Comparison of ENCODE assay signal across 9 cellular contexts in the genomic region with DNA sequence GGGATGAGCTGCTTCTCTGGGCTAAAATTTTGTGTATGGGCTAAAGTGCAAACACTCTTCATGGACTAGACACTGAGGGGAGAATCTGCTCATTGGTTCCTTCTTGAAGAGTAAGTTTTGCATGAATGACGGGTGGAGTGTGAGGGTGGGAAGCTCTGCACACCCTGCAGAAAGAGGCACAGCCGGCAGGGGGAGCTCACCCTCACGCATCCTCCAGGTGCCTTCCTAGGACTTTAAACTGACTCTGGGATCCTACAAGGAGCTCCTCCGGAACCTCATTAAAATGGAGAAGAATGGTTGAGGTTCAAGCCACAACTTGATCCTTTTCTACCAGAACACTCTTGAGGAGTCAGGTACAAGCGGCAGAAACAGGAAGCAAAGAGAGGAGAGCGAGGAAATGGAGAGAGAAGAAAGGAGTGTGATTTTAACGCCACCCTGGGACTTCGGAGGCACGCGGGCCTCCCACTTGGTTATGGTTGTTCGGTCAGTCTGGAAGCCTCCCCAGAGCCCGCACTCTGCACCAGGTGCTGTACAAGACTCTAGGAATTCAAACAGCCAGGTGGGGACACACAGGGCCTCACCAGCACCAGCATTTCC.
DNase-seq lines count a peak whose midpoint lies in the region; ATAC-seq and TF ChIP-seq lines count a peak whose summit lies in the region.
"Had no signal": no experiment of that assay in that cellular context is flagged by ENCODE, and none has a peak within 500 bp of the region (broad histone marks: within the 10 kb centered on the region; RNA-seq: fewer than 3 reads in every experiment).

No MANE protein-coding gene starts in this region.

- H3K79me1 ChIP-seq in IMR-90 (ENCODE audit: low read depth in 1 of 2, low read length in 2 of 2) = no peaks in the 10 kb centered on the region

- H4K20me1 ChIP-seq in IMR-90 (ENCODE audit: insufficient read depth, low read length) = no peaks in the 10 kb centered on the region

- no peak overlapping the region for H3K14ac ChIP-seq in IMR-90 (replicated peaks; ENCODE audit: low read depth, low read length)

- no peak overlapping the region for H2AFZ ChIP-seq in IMR-90 (replicated peaks; ENCODE audit: low read length, poor library complexity)

- no peak overlapping the region for H3K56ac ChIP-seq in IMR-90 (ENCODE audit: extremely low read depth, insufficient read depth, low read length)

- intact Hi-C loops in IMR-90 (cut with micrococcal nuclease) = loop anchor here (5.0 kb wide), 1 partner anchor 234 kb away; no protein-coding TSS in a partner anchor

- H3K4me3 Mint-ChIP-seq in CD4-positive, CD25-positive, alpha-beta regulatory T cell = no peak overlapping the region
- H3K4me3 Mint-ChIP-seq in progenitor cell of endocrine pancreas (ENCODE audit: low read depth) = no peak overlapping the region
- H3K4me3 Mint-ChIP-seq: IgD-negative memory B cell had no signal

- TF ChIP-seq RAD21 in IMR-90 (IDR thresholded peaks at IDR 0.05; ENCODE audit: low read length) = peak; percentile 32

- peak in 1 of 2 donors; percentile 47 for ATAC-seq in CD4-positive, CD25-positive, alpha-beta regulatory T cell (ENCODE audit: low read depth in 2 of 2)
- peak; percentile 58 for ATAC-seq in GM19023 (IDR thresholded peaks at IDR 0.05; ENCODE audit: unreplicated experiment)
- ATAC-seq in IMR-90 (ENCODE audit: low read depth) = peak; percentile 52; the same call in 1 of the 2 replicates

- no peaks in the 10 kb centered on the region for H3K9me3 Mint-ChIP-seq in CD4-positive, CD25-positive, alpha-beta regulatory T cell
- H3K9me3 Mint-ChIP-seq in progenitor cell of endocrine pancreas (ENCODE audit: low read depth) = no peaks in the 10 kb centered on the region
- H3K9me3 Mint-ChIP-seq: IgD-negative memory B cell had no signal

- CTCF ChIA-PET in IMR-90 (lab: Yijun Ruan, JAX) = interaction anchor here (0.6 to 1.7 kb wide), 9 partner anchors 9 to 73 kb away, joined by 3 to 11 read pairs (median 3); no protein-coding TSS in a partner anchor

- no peak overlapping the region for H2BK5ac ChIP-seq in IMR-90 (ENCODE audit: low read depth, low read length, poor library complexity, severe bottlenecking)

- dilution Hi-C loops in IMR-90 (cut with HindIII; ENCODE audit: low sequenced_read_pairs, unreplicated experiment) = no loop called here

- H3K4me3 ChIP-seq in CD4-positive, CD25-positive, alpha-beta regulatory T cell (ENCODE audit: low read depth, low read length) = no peak overlapping the region
- H3K4me3 ChIP-seq in IMR-90 (ENCODE audit: insufficient read depth, low read depth, low read length) = no peak overlapping the region

- no peak overlapping the region for H3K4ac ChIP-seq in IMR-90 (ENCODE audit: low read depth, low read length)

- H3K4me2 ChIP-seq in IMR-90 (ENCODE audit: low read depth, low read length) = no peak overlapping the region

- H2BK20ac ChIP-seq in IMR-90 (ENCODE audit: low read depth, low read length) = no peak overlapping the region

- no peak overlapping the region for H3K27ac Mint-ChIP-seq in CD4-positive, CD25-positive, alpha-beta regulatory T cell
- H3K27ac Mint-ChIP-seq in progenitor cell of endocrine pancreas = no peak overlapping the region
- H3K27ac Mint-ChIP-seq: IgD-negative memory B cell had no signal

- in situ Hi-C loops in IMR-90 (cut with MboI; ENCODE audit: low sequenced_read_pairs) = no loop called here

- H4K91ac ChIP-seq in IMR-90 (ENCODE audit: insufficient read depth, low read depth, low read length) = no peak overlapping the region

- H3K9me1 ChIP-seq in IMR-90 (ENCODE audit: insufficient read depth, low read length) = no peaks in the 10 kb centered on the region

- DNase-seq in CD4-positive, CD25-positive, alpha-beta regulatory T cell = peak in 2 of 3 donors; percentile 14 to 43
- DNase-seq in IMR-90 = peak; percentile 31
- peak; percentile 58 for DNase-seq in activated CD4-positive, alpha-beta T cell treated with anti-CD3 and anti-CD28 coated beads for 48 hours
- DNase-seq in erythroblast (lab: John Stamatoyannopoulos, UW) = peak; percentile 49 to 67
- no peak for DNase-seq in progenitor cell of endocrine pancreas (ENCODE audit: low spot score, unreplicated experiment)
- DNase-seq in pons (ENCODE audit: low spot score) = no peak
- no peak for DNase-seq in amniotic stem cell (lab: John Stamatoyannopoulos, UW)

- peaks cover 12% of the 10 kb centered on the region for H3K36me3 ChIP-seq in CD4-positive, CD25-positive, alpha-beta regulatory T cell (ENCODE audit: control insufficient read depth, insufficient read depth, low read length)
- H3K36me3 ChIP-seq in IMR-90 (ENCODE audit: control insufficient read depth, insufficient read depth, low read length) = peaks cover 3% of the 10 kb centered on the region

- H3K27ac ChIP-seq in CD4-positive, CD25-positive, alpha-beta regulatory T cell (ENCODE audit: insufficient read depth, low read length, poor library complexity, severe bottlenecking) = no peak overlapping the region
- H3K27ac ChIP-seq in IMR-90 (ENCODE audit: insufficient read depth, low read length) = no peak overlapping the region

- no peak overlapping the region for H3K9ac ChIP-seq in IMR-90 (ENCODE audit: low read depth, low read length)

- no CpG with 5 or more reads among the region's 12 CpGs for WGBS in IMR-90 (ENCODE audit: extremely low coverage in 2 of 2, insufficient read length in 1 of 2), 2 experiments

- H3K36me3 Mint-ChIP-seq in CD4-positive, CD25-positive, alpha-beta regulatory T cell = peaks cover 5% of the 10 kb centered on the region
- peaks cover 3% of the 10 kb centered on the region for H3K36me3 Mint-ChIP-seq in progenitor cell of endocrine pancreas (ENCODE audit: insufficient read depth)

- H3K4me1 ChIP-seq in CD4-positive, CD25-positive, alpha-beta regulatory T cell (ENCODE audit: control insufficient read depth, insufficient read depth, low read length, poor library complexity, severe bottlenecking) = no peaks in the 10 kb centered on the region
- peaks cover 2% of the 10 kb centered on the region; the same call in 1 of the 2 replicates for H3K4me1 ChIP-seq in IMR-90 (ENCODE audit: control insufficient read depth, insufficient read depth, low read length)

- H2AK9ac ChIP-seq in IMR-90 (replicated peaks; ENCODE audit: low read depth, low read length, poor library complexity) = no peak overlapping the region

- no peaks in the 10 kb centered on the region for H3K27me3 ChIP-seq in CD4-positive, CD25-positive, alpha-beta regulatory T cell (ENCODE audit: control insufficient read depth, insufficient read depth, low read length)
- no peaks in the 10 kb centered on the region for H3K27me3 ChIP-seq in IMR-90 (ENCODE audit: control insufficient read depth, insufficient read depth, low read length)

- no peak overlapping the region for H2AK5ac ChIP-seq in IMR-90 (ENCODE audit: low read depth, low read length)

- no peak overlapping the region for H3K23ac ChIP-seq in IMR-90 (ENCODE audit: low read depth, low read length)

- H3K4me1 Mint-ChIP-seq in CD4-positive, CD25-positive, alpha-beta regulatory T cell = peaks cover 0 to 12% (median 4%) of the 10 kb centered on the region in 4 donors
- peaks cover 6% of the 10 kb centered on the region for H3K4me1 Mint-ChIP-seq in progenitor cell of endocrine pancreas (ENCODE audit: low read depth)

- TF ChIP-seq CTCF in IMR-90 (conservative IDR thresholded peaks at IDR 0.05; ENCODE audit: low read depth, low read length) = peak; percentile 57
- peak; percentile 78 for TF ChIP-seq CTCF in progenitor cell of endocrine pancreas (IDR thresholded peaks at IDR 0.05; ENCODE audit: unreplicated experiment)

- H4K8ac ChIP-seq in IMR-90 (ENCODE audit: low read depth in 2 of 2, low read length in 2 of 2) = no peak overlapping the region

- BruUV-seq in IMR-90 (replicated peaks; lab: Mats Ljungman, UMichigan) = no TSS peak

- no peaks in the 10 kb centered on the region for H3K9me3 ChIP-seq in CD4-positive, CD25-positive, alpha-beta regulatory T cell (ENCODE audit: control insufficient read depth in 2 of 2, low read length in 2 of 2)
- no peaks in the 10 kb centered on the region for H3K9me3 ChIP-seq in IMR-90 (ENCODE audit: control insufficient read depth, insufficient read depth, low read length)

- no peak overlapping the region for H2BK15ac ChIP-seq in IMR-90 (ENCODE audit: low read depth, low read length)

- H3K18ac ChIP-seq in IMR-90 (ENCODE audit: low read depth, low read length) = no peak overlapping the region

- no peak for TF ChIP-seq POLR2A in IMR-90 (IDR thresholded peaks at IDR 0.05; ENCODE audit: low read depth, low read length)
- no peak for TF ChIP-seq POLR2A in erythroblast (IDR thresholded peaks at IDR 0.05; ENCODE audit: low read length)

- POLR2A ChIA-PET in IMR-90 (lab: Charles Lee; ENCODE audit: unreplicated experiment) = no interaction called here

- no peak overlapping the region for H2BK120ac ChIP-seq in IMR-90 (ENCODE audit: low read depth, low read length)

- H3K27me3 Mint-ChIP-seq in CD4-positive, CD25-positive, alpha-beta regulatory T cell = no peaks in the 10 kb centered on the region
- peaks cover 6% of the 10 kb centered on the region for H3K27me3 Mint-ChIP-seq in progenitor cell of endocrine pancreas
- H3K27me3 Mint-ChIP-seq: IgD-negative memory B cell had no signal

- no peak overlapping the region for H4K5ac ChIP-seq in IMR-90 (ENCODE audit: low read depth, low read length)

TF ChIP-seq in IMR-90, 13 proteins besides CTCF, POLR2A, EP300 and RAD21 (continues in another document):
- TF ChIP-seq NFE2L2 (IDR thresholded peaks at IDR 0.05; ENCODE audit: low read depth, low read length) = no peak
- no peak for TF ChIP-seq CEBPB (IDR thresholded peaks at IDR 0.05; ENCODE audit: low read depth, low read length)
- no peak for TF ChIP-seq RFX5 (IDR thresholded peaks at IDR 0.05; ENCODE audit: low read depth, low read length)
- TF ChIP-seq CHD1 (IDR thresholded peaks at IDR 0.05; ENCODE audit: low read depth, low read length) = no peak
- TF ChIP-seq MXI1 (IDR thresholded peaks at IDR 0.05; ENCODE audit: borderline replicate concordance, low read depth, low read length) = no peak
- TF ChIP-seq FOS (IDR thresholded peaks at IDR 0.05; ENCODE audit: low read depth, low read length) = no peak
- TF ChIP-seq, protein P1, sequence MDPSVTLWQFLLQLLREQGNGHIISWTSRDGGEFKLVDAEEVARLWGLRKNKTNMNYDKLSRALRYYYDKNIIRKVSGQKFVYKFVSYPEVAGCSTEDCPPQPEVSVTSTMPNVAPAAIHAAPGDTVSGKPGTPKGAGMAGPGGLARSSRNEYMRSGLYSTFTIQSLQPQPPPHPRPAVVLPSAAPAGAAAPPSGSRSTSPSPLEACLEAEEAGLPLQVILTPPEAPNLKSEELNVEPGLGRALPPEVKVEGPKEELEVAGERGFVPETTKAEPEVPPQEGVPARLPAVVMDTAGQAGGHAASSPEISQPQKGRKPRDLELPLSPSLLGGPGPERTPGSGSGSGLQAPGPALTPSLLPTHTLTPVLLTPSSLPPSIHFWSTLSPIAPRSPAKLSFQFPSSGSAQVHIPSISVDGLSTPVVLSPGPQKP (IDR thresholded peaks at IDR 0.05; ENCODE audit: borderline replicate concordance, low read depth, low read length) = no peak

Comparison
In these comparisons a context has a peak if more than half of its experiments do, and no peak if none do; other contexts are left out.
1. DNase-seq: peak in CD4-positive, CD25-positive, alpha-beta regulatory T cell (2 of 3), IMR-90 (single experiment), activated CD4-positive, alpha-beta T cell treated with anti-CD3 and anti-CD28 coated beads for 48 hours (single experiment) and erythroblast (2 of 2); none in progenitor cell of endocrine pancreas (single experiment), pons (single experiment) and amniotic stem cell (single experiment).